ENCODE assay signal across 11 cellular contexts in genomic region chr2:241279413-241279812, GRCh38. TPM values are rescaled to one million over a fixed set of nuclear protein-coding genes. Genes with fewer than 3 reads are reported as not detected.
DNase-seq lines count a peak whose midpoint lies in the region; ATAC-seq and TF ChIP-seq lines count a peak whose summit lies in the region.
"Had no signal": no experiment of that assay in that cellular context is flagged by ENCODE, and none has a peak within 500 bp of the region (broad histone marks: within the 10 kb centered on the region; RNA-seq: fewer than 3 reads in every experiment).

No MANE protein-coding gene starts in this region.

- H3K4me3 Mint-ChIP-seq in HFFc6 = no peak overlapping the region
- H3K4me3 Mint-ChIP-seq: activated naive CD4-positive, alpha-beta T cell treated with anti-CD3 and anti-CD28 coated beads, Interleukin-2, amount 50 U/mL, for 24 hours had no signal

- H3K9me3 ChIP-seq in cardiac muscle cell (ENCODE audit: low read depth) (no peaks in the 10 kb centered on the region), iPS-18a (ENCODE audit: control insufficient read depth, low read depth, low read length) (no peaks in the 10 kb centered on the region)
- H3K9me3 ChIP-seq: upper lobe of left lung had no signal

- DNase-seq in cardiac muscle cell (ENCODE audit: low read depth in 1 of 2, low spot score in 1 of 2) = peak in 1 of 2 donors; percentile 73
- no peak for DNase-seq in left cardiac atrium
- peak; percentile 80 for DNase-seq in SW480 (ENCODE audit: low spot score)
- no peak for DNase-seq in HFFc6
- DNase-seq in NCI-H2171 treated with DMSO at 0.1 percent for 48 hours (lab: John Stamatoyannopoulos, UW) = no peak
- no peak for DNase-seq in T-helper 1 cell

- peaks cover 5% of the 10 kb centered on the region for H3K9me3 Mint-ChIP-seq in HFFc6
- H3K9me3 Mint-ChIP-seq: activated naive CD4-positive, alpha-beta T cell treated with anti-CD3 and anti-CD28 coated beads, Interleukin-2, amount 50 U/mL, for 24 hours had no signal

- H3K9ac ChIP-seq in iPS-18a (ENCODE audit: low read length) = no peak overlapping the region

- peak overlapping the region; percentile 43 for H3K27ac ChIP-seq in cardiac muscle cell
- peak overlapping the region; percentile 18 for H3K27ac ChIP-seq in iPS-18a (ENCODE audit: low read length)
- H3K27ac ChIP-seq: coronary artery, upper lobe of left lung had no signal

- H3K4me1 Mint-ChIP-seq in HFFc6 (ENCODE audit: low read depth) = peaks cover 32% of the 10 kb centered on the region

- H3K36me3 ChIP-seq in cardiac muscle cell (no peaks in the 10 kb centered on the region), iPS-18a (ENCODE audit: control insufficient read depth, low read depth, low read length) (no peaks in the 10 kb centered on the region)
- H3K36me3 ChIP-seq: upper lobe of left lung had no signal

- TF ChIP-seq CTCF in cardiac muscle cell (IDR thresholded peaks at IDR 0.05; ENCODE audit: low read depth, low read length) (no peak), HFFc6 (IDR thresholded peaks at IDR 0.05) (no peak)

- no peak overlapping the region for H3K27ac Mint-ChIP-seq in HFFc6
- H3K27ac Mint-ChIP-seq: activated naive CD4-positive, alpha-beta T cell treated with anti-CD3 and anti-CD28 coated beads, Interleukin-2, amount 50 U/mL, for 24 hours had no signal

- intact Hi-C loops in left cardiac atrium (cut with DNase I) = loop anchor here in 1 of 2 donors (5.0 kb wide), 1 partner anchor 33 kb away; no protein-coding TSS in a partner anchor

- H3K27me3 ChIP-seq in cardiac muscle cell (no peaks in the 10 kb centered on the region), iPS-18a (ENCODE audit: control insufficient read depth, insufficient read depth, low read length) (no peaks in the 10 kb centered on the region)
- H3K27me3 ChIP-seq: upper lobe of left lung had no signal

- peaks cover 21% of the 10 kb centered on the region for H3K36me3 Mint-ChIP-seq in HFFc6 (ENCODE audit: low read depth)

- ATAC-seq in left cardiac atrium (no peak), HG03521 (IDR thresholded peaks at IDR 0.05; ENCODE audit: unreplicated experiment) (no peak)

- H3K4me1 ChIP-seq in cardiac muscle cell (ENCODE audit: low read depth) (peaks cover 18% of the 10 kb centered on the region), iPS-18a (ENCODE audit: control insufficient read depth, low read depth, low read length) (peaks cover 7% of the 10 kb centered on the region)

- 0 out of 2 replicates have a peak, but pooled peaks cover 3% of the 10 kb centered on the region for H3K27me3 Mint-ChIP-seq in HFFc6 (ENCODE audit: insufficient read depth)
- H3K27me3 Mint-ChIP-seq: activated naive CD4-positive, alpha-beta T cell treated with anti-CD3 and anti-CD28 coated beads, Interleukin-2, amount 50 U/mL, for 24 hours had no signal

- H3K4me3 ChIP-seq in cardiac muscle cell (no peak overlapping the region), iPS-18a (ENCODE audit: low read length) (no peak overlapping the region)
- H3K4me3 ChIP-seq: coronary artery, upper lobe of left lung had no signal

RNA-seq across cellular contexts. Expression of gene HDLBP, which starts 36.1 kb away (rescaled TPM):
- total RNA-seq in cardiac muscle cell (313 and 329 TPM in 2 replicates), left cardiac atrium (100 to 1,000 TPM; 357 to 358 TPM)
- polyA plus RNA-seq in cardiac muscle cell = 261 and 295 TPM in 2 replicates
- 1,000 to 10,000 TPM in 5 of 6 experiments, 100 to 1,000 TPM in 1; 991 to 1,153 (median 1,104) TPM for total RNA-seq in HFFc6 (2021; fragmentation: NEBNext Ultra II Directional; extraction: Animal tissue kit (Norgen Biotek cat#: 25700))

RNA-seq across cellular contexts. Expression of gene SEPTIN2, which starts 36.3 kb away (rescaled TPM):
- total RNA-seq in cardiac muscle cell (334 and 386 TPM in 2 replicates), left cardiac atrium (100 to 1,000 TPM; 194 to 328 TPM)
- 627 and 695 TPM in 2 replicates for polyA plus RNA-seq in cardiac muscle cell
- 100 to 1,000 TPM; 399 to 468 (median 441) TPM for total RNA-seq in HFFc6 (2021; fragmentation: NEBNext Ultra II Directional; extraction: Animal tissue kit (Norgen Biotek cat#: 25700))
